29 cellular contexts compared by ENCODE assay signal in the genomic region with DNA sequence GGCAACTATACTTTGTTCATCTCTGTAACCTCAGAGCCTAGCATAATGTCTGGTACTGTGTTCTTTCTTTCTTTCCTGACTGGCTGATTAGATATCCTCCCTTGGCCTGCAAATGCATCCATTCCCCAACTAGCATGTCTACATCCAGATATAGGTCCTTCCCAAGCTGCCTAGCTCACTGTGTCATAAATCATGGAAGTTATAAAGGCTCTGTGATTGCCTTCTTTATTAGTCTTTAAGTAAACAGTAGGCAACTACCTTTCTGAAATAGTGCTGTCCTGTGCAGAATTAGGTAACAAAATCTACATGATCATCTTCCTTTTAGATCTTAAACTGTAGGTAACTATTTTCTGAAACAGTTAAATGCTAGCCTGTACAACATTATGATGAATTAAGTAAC.
"Had no signal": no experiment of that assay in that cellular context is flagged by ENCODE, and none has a peak within 500 bp of the region (broad histone marks: within the 10 kb centered on the region; RNA-seq: fewer than 3 reads in every experiment).

No MANE protein-coding gene starts in this region.

- H3K4me1 ChIP-seq: ascending aorta had no signal

- H3K27ac ChIP-seq: ascending aorta, brain microvascular endothelial cell, coronary artery, dorsolateral prefrontal cortex had no signal

- H3K27me3 ChIP-seq: ascending aorta, brain microvascular endothelial cell had no signal

- FAIRE-seq: bronchial epithelial cell, frontal cortex had no signal

- H3K36me3 ChIP-seq: ascending aorta, brain microvascular endothelial cell had no signal

- DNase-seq: activated CD4-positive, alpha-beta memory T cell treated with anti-CD3 and anti-CD28 coated beads for 36 hours; activated CD4-positive, alpha-beta T cell treated with anti-CD3 and anti-CD28 coated beads for 36 hours; activated CD4-positive, alpha-beta T cell treated with anti-CD3 and anti-CD28 coated beads, Interleukin-2, amount 10 ng/mL, durations not matched to agents 24 days and 14 days; activated CD4-positive, CD25-positive, alpha-beta regulatory T cell; activated CD4-positive, CD25-positive, alpha-beta regulatory T cell treated with anti-CD3 and anti-CD28 coated beads, Interleukin-2, amount 50 U/mL, for 72 hours; activated CD8-positive, alpha-beta memory T cell treated with anti-CD3 and anti-CD28 coated beads, Interleukin-2, amount 50 U/mL, for 48 hours; activated CD8-positive, alpha-beta T cell treated with anti-CD3 and anti-CD28 coated beads, Interleukin-2, amount 10 ng/mL, durations not matched to agents 7 days and 5 days; activated gamma-delta T cell; activated naive CD4-positive, alpha-beta T cell; activated naive CD4-positive, alpha-beta T cell treated with anti-CD3 and anti-CD28 coated beads, Interleukin-2, amount 10 ng/mL, durations not matched to agents 7 days and 5 days; activated naive CD8-positive, alpha-beta T cell treated with anti-CD3 and anti-CD28 coated beads, Interleukin-2, amount 10 ng/mL, durations not matched to agents 7 days and 5 days; activated T-cell treated with anti-CD3 and anti-CD28 coated beads for 4 hours; activated T-cell treated with anti-CD3 and anti-CD28 coated beads, Interleukin-2, amount 50 U/mL, for 24 hours; activated T-cell treated with anti-CD3 and anti-CD28 coated beads, Interleukin-2, amount 50 U/mL, for 72 hours; brain microvascular endothelial cell; dorsolateral prefrontal cortex; effector memory CD4-positive, alpha-beta T cell; endodermal cell; foreskin fibroblast; glutamatergic neuron; SW 1271; T-cell; T1000 had no signal

- H3K4me3 ChIP-seq: ascending aorta, coronary artery, dorsolateral prefrontal cortex had no signal

- ATAC-seq: activated CD4-positive, alpha-beta T cell treated with anti-CD3 and anti-CD28 coated beads for 36 hours; activated CD8-positive, alpha-beta T cell treated with anti-CD3 and anti-CD28 coated beads, Interleukin-2, amount 10 ng/mL, durations not matched to agents 7 days and 5 days; activated naive CD4-positive, alpha-beta T cell treated with anti-CD3 and anti-CD28 coated beads, Interleukin-2, amount 50 U/mL, for 72 hours; activated T-cell treated with anti-CD3 and anti-CD28 coated beads, Interleukin-2, amount 50 U/mL, for 72 hours; esophagus mucosa; T-cell had no signal

- H3K9me3 ChIP-seq: ascending aorta had no signal
